ENCODE assay signal across 8 cellular contexts in genomic region chr22:23767303-23767672, GRCh38. TPM values are rescaled to one million over a fixed set of nuclear protein-coding genes. Genes with fewer than 3 reads are reported as not detected.
DNase-seq lines count a peak whose midpoint lies in the region; ATAC-seq and TF ChIP-seq lines count a peak whose summit lies in the region.

No MANE protein-coding gene starts in this region.

- TF ChIP-seq EP300 in upper lobe of left lung (IDR thresholded peaks at IDR 0.05), result no peak

- peak overlapping the region; percentile 94 for H3K27ac ChIP-seq in caudate nucleus (ENCODE audit: low read depth, low read length)
- H3K27ac ChIP-seq in upper lobe of left lung, result peak overlapping the region; percentile 42 to 84 (median 65)

- H3K4me1 Mint-ChIP-seq in activated T-cell treated with anti-CD3 and anti-CD28 coated beads, Interleukin-2, amount 50 U/mL, for 4 hours (ENCODE audit: low read depth), result peaks cover 50% of the 10 kb centered on the region
- H3K4me1 Mint-ChIP-seq in memory B cell, result peaks cover 47% of the 10 kb centered on the region

- no peaks in the 10 kb centered on the region for H3K9me3 ChIP-seq in upper lobe of left lung

- no peaks in the 10 kb centered on the region for H3K27me3 Mint-ChIP-seq in activated T-cell treated with anti-CD3 and anti-CD28 coated beads, Interleukin-2, amount 50 U/mL, for 4 hours (ENCODE audit: low read depth)
- H3K27me3 Mint-ChIP-seq in memory B cell, result no peaks in the 10 kb centered on the region

- H3K27me3 ChIP-seq in upper lobe of left lung, result no peaks in the 10 kb centered on the region

- ATAC-seq in activated T-cell treated with anti-CD3 and anti-CD28 coated beads, Interleukin-2, amount 50 U/mL, for 4 hours, result peak; percentile 1 to 8
- ATAC-seq in memory B cell (ENCODE audit: low read depth), result no peak
- ATAC-seq in upper lobe of left lung (ENCODE audit: low FRiP score in 2 of 2), result peak in 1 of 2 donors; percentile 1
- ATAC-seq in GM18867 (IDR thresholded peaks at IDR 0.05; ENCODE audit: unreplicated experiment), result no peak

- peaks cover 30 to 52% (median 41%) of the 10 kb centered on the region in 4 donors for H3K4me1 ChIP-seq in upper lobe of left lung

- H3K4me3 ChIP-seq in upper lobe of left lung, result peak overlapping the region; percentile 51 to 73 (median 68)

- H3K4me3 Mint-ChIP-seq in activated T-cell treated with anti-CD3 and anti-CD28 coated beads, Interleukin-2, amount 50 U/mL, for 4 hours, result peak overlapping the region; percentile 82
- peak overlapping the region; percentile 88 for H3K4me3 Mint-ChIP-seq in memory B cell

- no CpG with 5 or more reads among the region's 27 CpGs for WGBS in upper lobe of left lung, 2 donors

- no peaks in the 10 kb centered on the region for H3K9me3 Mint-ChIP-seq in activated T-cell treated with anti-CD3 and anti-CD28 coated beads, Interleukin-2, amount 50 U/mL, for 4 hours
- no peaks in the 10 kb centered on the region for H3K9me3 Mint-ChIP-seq in memory B cell

- no peaks in the 10 kb centered on the region for H3K36me3 Mint-ChIP-seq in activated T-cell treated with anti-CD3 and anti-CD28 coated beads, Interleukin-2, amount 50 U/mL, for 4 hours (ENCODE audit: insufficient read depth)
- H3K36me3 Mint-ChIP-seq in memory B cell, result no peaks in the 10 kb centered on the region

- no peak for TF ChIP-seq POLR2A in upper lobe of left lung (IDR thresholded peaks at IDR 0.05)

- TF ChIP-seq CTCF in upper lobe of left lung (IDR thresholded peaks at IDR 0.05), result no peak

- no peaks in the 10 kb centered on the region for H3K36me3 ChIP-seq in upper lobe of left lung

- no peak overlapping the region for H3K27ac Mint-ChIP-seq in memory B cell

- no peak for DNase-seq in activated T-cell treated with anti-CD3 and anti-CD28 coated beads, Interleukin-2, amount 50 U/mL, for 4 hours
- DNase-seq in activated T-cell treated with anti-CD3 and anti-CD28 coated beads, Interleukin-2, amount 50 U/mL, for 1 hour, result no peak
- no peak for DNase-seq in caudate nucleus (lab: John Stamatoyannopoulos, UW)
- DNase-seq in memory B cell (ENCODE audit: low spot score in 2 of 2), result no peak
- DNase-seq in upper lobe of left lung, result no peak
- DNase-seq in COLO829 (ENCODE audit: low spot score), result no peak
- DNase-seq in KG1 (lab: John Stamatoyannopoulos, UW), result no peak

RNA-seq across cellular contexts. Expression of gene CHCHD10, which starts 0.5 kb away (rescaled TPM):
- total RNA-seq in activated T-cell treated with anti-CD3 and anti-CD28 coated beads, Interleukin-2, amount 50 U/mL, for 4 hours, result 100 to 1,000 TPM; 113 to 204 (median 187) TPM
- 100 to 1,000 TPM in 1 of 6 donors, 10 to 100 TPM in 4, 1 to 10 TPM in 1; 9.1 to 130 (median 39.0) TPM for total RNA-seq in upper lobe of left lung

RNA-seq across cellular contexts. Expression of gene C22orf15, which starts 4.5 kb away (rescaled TPM):
- total RNA-seq in activated T-cell treated with anti-CD3 and anti-CD28 coated beads, Interleukin-2, amount 50 U/mL, for 4 hours, result under 1 TPM in 2 of 3 donors, not detected in 1; 0.11 to 0.30 TPM
- total RNA-seq in upper lobe of left lung, result 1 to 10 TPM in 5 of 6 donors, under 1 TPM in 1; 0.29 to 7.3 (median 4.6) TPM

RNA-seq across cellular contexts. Expression of gene MMP11, which starts 5.4 kb away (rescaled TPM):
- total RNA-seq in activated T-cell treated with anti-CD3 and anti-CD28 coated beads, Interleukin-2, amount 50 U/mL, for 4 hours, result 1 to 10 TPM in 1 of 3 donors, under 1 TPM in 2; 0.65 to 2.2 (median 0.69) TPM
- 1 to 10 TPM in 2 of 6 donors, under 1 TPM in 1, not detected in 3; 0.57 to 7.7 (median 2.9) TPM for total RNA-seq in upper lobe of left lung

RNA-seq across cellular contexts. Expression of gene VPREB3, which starts 13.1 kb away (rescaled TPM):
- total RNA-seq in activated T-cell treated with anti-CD3 and anti-CD28 coated beads, Interleukin-2, amount 50 U/mL, for 4 hours, result not detected
- under 1 TPM in 2 of 6 donors, not detected in 4; 0.74 to 0.80 TPM for total RNA-seq in upper lobe of left lung

RNA-seq across cellular contexts. Expression of gene ZNF70, which starts 16.4 kb away (rescaled TPM):
- 1 to 10 TPM; 2.3 to 3.0 (median 2.6) TPM for total RNA-seq in activated T-cell treated with anti-CD3 and anti-CD28 coated beads, Interleukin-2, amount 50 U/mL, for 4 hours
- total RNA-seq in upper lobe of left lung, result 1 to 10 TPM; 3.0 to 9.4 (median 5.4) TPM

Comparison
In these comparisons a context has a peak if more than half of its experiments do, and no peak if none do; other contexts are left out.
1. ATAC-seq: peak in activated T-cell treated with anti-CD3 and anti-CD28 coated beads, Interleukin-2, amount 50 U/mL, for 4 hours (2 of 2); none in memory B cell (single experiment) and GM18867 (single experiment).